Comparison of ENCODE assay signal across 16 cellular contexts in genomic region chr17:44933824-44934744, GRCh38. TPM values are rescaled to one million over a fixed set of nuclear protein-coding genes. Genes with fewer than 3 reads are reported as not detected.
"Had no signal": no experiment of that assay in that cellular context is flagged by ENCODE, and none has a peak within 500 bp of the region (broad histone marks: within the 10 kb centered on the region; RNA-seq: fewer than 3 reads in every experiment).

No MANE protein-coding gene starts in this region.

- H3K36me3 ChIP-seq: adrenal gland, cardiac muscle cell, ovary had no signal

- H3K27ac Mint-ChIP-seq: activated T-helper 2 cell treated with anti-CD3 and anti-CD28 coated beads, Interferon-gamma antibody, Interleukin-2, Interleukin-4, amounts not matched to agents 10 μg/mL and 5 μg/mL and 100 μg/mL, durations not matched to agents 14 hours and 24 hours and 36 hours had no signal

- H3K9me3 Mint-ChIP-seq: activated T-helper 2 cell treated with anti-CD3 and anti-CD28 coated beads, Interferon-gamma antibody, Interleukin-2, Interleukin-4, amounts not matched to agents 10 μg/mL and 5 μg/mL and 100 μg/mL, durations not matched to agents 14 hours and 24 hours and 36 hours; neural crest cell; stimulated activated effector memory CD8-positive, alpha-beta T cell treated with anti-CD3 and anti-CD28 coated beads, Interleukin-12 subunit alpha, Interleukin-12 subunit beta, amount 100 ng/mL, for 72 hours had no signal

- H3K27me3 ChIP-seq: adrenal gland, cardiac muscle cell, foreskin keratinocyte, ovary had no signal

- H3K4me3 ChIP-seq: adrenal gland, cardiac muscle cell, ovary had no signal

- H3K27ac ChIP-seq: adrenal gland, cardiac muscle cell, foreskin keratinocyte, ovary had no signal

- H3K4me1 Mint-ChIP-seq: neural crest cell; stimulated activated effector memory CD8-positive, alpha-beta T cell treated with anti-CD3 and anti-CD28 coated beads, Interleukin-12 subunit alpha, Interleukin-12 subunit beta, amount 100 ng/mL, for 72 hours had no signal

- H3K4me1 ChIP-seq: adrenal gland, foreskin keratinocyte had no signal

- DNase-seq: activated CD4-positive, alpha-beta T cell treated with anti-CD3 and anti-CD28 coated beads, Interleukin-2, amount 50 U/mL, for 1 hour; activated CD4-positive, CD25-positive, alpha-beta regulatory T cell; activated naive CD4-positive, alpha-beta T cell treated with anti-CD3 and anti-CD28 coated beads, Interleukin-2, amount 50 U/mL, for 16 hours; activated T-cell treated with anti-CD3 and anti-CD28 coated beads for 4 hours; adrenal gland; foreskin keratinocyte; glutamatergic neuron; left cardiac atrium; ovary; stimulated activated CD4-positive, alpha-beta T cell treated with anti-CD3 and anti-CD28 coated beads, Interleukin-12 subunit alpha, Interleukin-12 subunit beta, amount 100 ng/mL, for 4 hours had no signal

- H3K4me3 Mint-ChIP-seq: neural crest cell; stimulated activated effector memory CD8-positive, alpha-beta T cell treated with anti-CD3 and anti-CD28 coated beads, Interleukin-12 subunit alpha, Interleukin-12 subunit beta, amount 100 ng/mL, for 72 hours had no signal

- FAIRE-seq: colon had no signal

- H3K9me3 ChIP-seq: adrenal gland, ovary had no signal

RNA-seq across cellular contexts. Expression of gene GFAP, which starts 18.8 kb away (rescaled TPM):
- total RNA-seq: lung microvascular endothelial cell, neural crest cell had no signal
